Comparison of ENCODE assay signal across 2 cellular contexts in genomic region chr12:57693317-57693658, GRCh38.
TF ChIP-seq lines count a peak whose summit lies in the region.

No MANE protein-coding gene starts in this region.

TF ChIP-seq in IMR-90, 13 proteins besides CTCF, POLR2A, EP300 and RAD21:
- TF ChIP-seq, protein P1, sequence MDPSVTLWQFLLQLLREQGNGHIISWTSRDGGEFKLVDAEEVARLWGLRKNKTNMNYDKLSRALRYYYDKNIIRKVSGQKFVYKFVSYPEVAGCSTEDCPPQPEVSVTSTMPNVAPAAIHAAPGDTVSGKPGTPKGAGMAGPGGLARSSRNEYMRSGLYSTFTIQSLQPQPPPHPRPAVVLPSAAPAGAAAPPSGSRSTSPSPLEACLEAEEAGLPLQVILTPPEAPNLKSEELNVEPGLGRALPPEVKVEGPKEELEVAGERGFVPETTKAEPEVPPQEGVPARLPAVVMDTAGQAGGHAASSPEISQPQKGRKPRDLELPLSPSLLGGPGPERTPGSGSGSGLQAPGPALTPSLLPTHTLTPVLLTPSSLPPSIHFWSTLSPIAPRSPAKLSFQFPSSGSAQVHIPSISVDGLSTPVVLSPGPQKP (IDR thresholded peaks at IDR 0.05; ENCODE audit: borderline replicate concordance, low read depth, low read length) = no peak
- no peak for TF ChIP-seq MAFK (IDR thresholded peaks at IDR 0.05; ENCODE audit: low read depth, low read length)
- TF ChIP-seq SMC3 (IDR thresholded peaks at IDR 0.05; ENCODE audit: low read depth, low read length) = no peak
- TF ChIP-seq BHLHE40 (IDR thresholded peaks at IDR 0.05; ENCODE audit: low read depth, low read length) = no peak
- TF ChIP-seq CHD1 (IDR thresholded peaks at IDR 0.05; ENCODE audit: low read depth, low read length) = no peak
- TF ChIP-seq, protein P2, sequence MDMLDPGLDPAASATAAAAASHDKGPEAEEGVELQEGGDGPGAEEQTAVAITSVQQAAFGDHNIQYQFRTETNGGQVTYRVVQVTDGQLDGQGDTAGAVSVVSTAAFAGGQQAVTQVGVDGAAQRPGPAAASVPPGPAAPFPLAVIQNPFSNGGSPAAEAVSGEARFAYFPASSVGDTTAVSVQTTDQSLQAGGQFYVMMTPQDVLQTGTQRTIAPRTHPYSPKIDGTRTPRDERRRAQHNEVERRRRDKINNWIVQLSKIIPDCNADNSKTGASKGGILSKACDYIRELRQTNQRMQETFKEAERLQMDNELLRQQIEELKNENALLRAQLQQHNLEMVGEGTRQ (IDR thresholded peaks at IDR 0.05; ENCODE audit: low read depth, low read length) = no peak
- no peak for TF ChIP-seq MAZ (IDR thresholded peaks at IDR 0.05; ENCODE audit: borderline replicate concordance, low read depth, low read length)
- TF ChIP-seq CEBPB (IDR thresholded peaks at IDR 0.05; ENCODE audit: low read depth, low read length) = no peak
- no peak for TF ChIP-seq RFX5 (IDR thresholded peaks at IDR 0.05; ENCODE audit: low read depth, low read length)

TF ChIP-seq in endothelial cell of umbilical vein, 7 proteins besides CTCF, POLR2A, EP300 and RAD21:
- TF ChIP-seq MYC (IDR thresholded peaks at IDR 0.05; ENCODE audit: low read depth, low read length) (no peak), FOS (IDR thresholded peaks at IDR 0.05; ENCODE audit: borderline replicate concordance, insufficient read depth, low read length) (no peak), POLR2AphosphoS5 (IDR thresholded peaks at IDR 0.05; ENCODE audit: insufficient read depth, low read depth, low read length) (no peak), EZH2 (IDR thresholded peaks at IDR 0.05; ENCODE audit: borderline replicate concordance, low read depth, low read length, severe bottlenecking) (no peak), JUN (IDR thresholded peaks at IDR 0.05; ENCODE audit: borderline replicate concordance, insufficient read depth, insufficient read length, low read depth) (no peak), MAX (IDR thresholded peaks at IDR 0.05; ENCODE audit: insufficient read depth, insufficient read length) (no peak), GATA2 (IDR thresholded peaks at IDR 0.05; ENCODE audit: insufficient read depth, insufficient read length, low read depth, low read length) (no peak)
